In genomic region chr17:42673885-42674754, GRCh38 we compare ENCODE assay signal across 8 cellular contexts. TPM values are rescaled to one million over a fixed set of nuclear protein-coding genes. Genes with fewer than 3 reads are reported as not detected.
A peak's percentile ranks its signal among the peaks of the same experiment; 100 is the strongest.
DNase-seq lines count a peak whose midpoint lies in the region; ATAC-seq lines count a peak whose summit lies in the region.

No MANE protein-coding gene starts in this region.

- H3K27ac ChIP-seq in mucosa of rectum (ENCODE audit: low read depth in 2 of 2, low read length in 2 of 2): peak overlapping the region in 1 of 2 donors; percentile 38

- peak overlapping the region; percentile 59 to 97 for H3K4me3 ChIP-seq in mucosa of rectum (ENCODE audit: low read length in 2 of 2)

- H3K9ac ChIP-seq in mucosa of rectum (ENCODE audit: low read depth in 1 of 2, low read length in 2 of 2): peak overlapping the region in 1 of 2 donors; percentile 36

- ATAC-seq in activated naive CD4-positive, alpha-beta T cell treated with anti-CD3 and anti-CD28 coated beads, Interleukin-2, amount 50 U/mL, for 72 hours: no peak
- ATAC-seq in effector memory CD8-positive, alpha-beta T cell (replicated peaks): no peak

- peaks cover 31 to 47% of the 10 kb centered on the region in 2 donors for H3K4me1 ChIP-seq in mucosa of rectum (ENCODE audit: control insufficient read depth in 2 of 2, insufficient read depth in 2 of 2, low read length in 2 of 2)

- H3K36me3 ChIP-seq in mucosa of rectum (ENCODE audit: control insufficient read depth in 2 of 2, insufficient read depth in 2 of 2, low read length in 2 of 2): peaks cover 16 to 20% of the 10 kb centered on the region in 2 donors

- no peak overlapping the region for H3K4me3 Mint-ChIP-seq in activated naive CD4-positive, alpha-beta T cell treated with anti-CD3 and anti-CD28 coated beads, Interleukin-2, amount 10 ng/mL, durations not matched to agents 7 days and 5 days
- peak overlapping the region; percentile 43 to 46 for H3K4me3 Mint-ChIP-seq in effector memory CD8-positive, alpha-beta T cell

- peaks cover 52% of the 10 kb centered on the region for H3K4me1 Mint-ChIP-seq in activated naive CD4-positive, alpha-beta T cell treated with anti-CD3 and anti-CD28 coated beads, Interleukin-2, amount 10 ng/mL, durations not matched to agents 7 days and 5 days
- peaks cover 27 to 30% of the 10 kb centered on the region in 2 donors for H3K4me1 Mint-ChIP-seq in effector memory CD8-positive, alpha-beta T cell (ENCODE audit: low read depth in 2 of 2)

- no peaks in the 10 kb centered on the region for H3K9me3 ChIP-seq in mucosa of rectum (ENCODE audit: control insufficient read depth in 2 of 2, low read length in 2 of 2)

- DNase-seq in activated naive CD4-positive, alpha-beta T cell treated with anti-CD3 and anti-CD28 coated beads, Interleukin-2, amount 10 ng/mL, durations not matched to agents 7 days and 5 days: peak; percentile 41
- DNase-seq in activated naive CD4-positive, alpha-beta T cell treated with anti-CD3 and anti-CD28 coated beads, Interleukin-2, amount 50 U/mL, for 72 hours (ENCODE audit: low spot score in 2 of 2): no peak
- DNase-seq in OCI-M1 (lab: John Stamatoyannopoulos, UW) (peak; percentile 76), NCI-H146 (lab: John Stamatoyannopoulos, UW) (no peak), mesenteric fat pad (ENCODE audit: low spot score) (no peak)
- DNase-seq in effector memory CD8-positive, alpha-beta T cell: no peak
- DNase-seq in activated naive CD4-positive, alpha-beta T cell (lab: John Stamatoyannopoulos, UW): no peak

- CTCF ChIA-PET in activated naive CD4-positive, alpha-beta T cell treated with anti-CD3 and anti-CD28 coated beads, Interleukin-2, amount 10 ng/mL, durations not matched to agents 7 days and 5 days (lab: Charles Lee): interaction anchor here (0.6 kb wide), 1 partner anchor 66 kb away, joined by 3 read pairs; no protein-coding TSS in a partner anchor

- H3K36me3 Mint-ChIP-seq in activated naive CD4-positive, alpha-beta T cell treated with anti-CD3 and anti-CD28 coated beads, Interleukin-2, amount 10 ng/mL, durations not matched to agents 7 days and 5 days: peaks cover 4% of the 10 kb centered on the region
- H3K36me3 Mint-ChIP-seq in activated naive CD4-positive, alpha-beta T cell treated with anti-CD3 and anti-CD28 coated beads, Interleukin-2, amount 50 U/mL, for 72 hours: no peaks in the 10 kb centered on the region
- peaks cover 10% of the 10 kb centered on the region for H3K36me3 Mint-ChIP-seq in effector memory CD8-positive, alpha-beta T cell (ENCODE audit: insufficient read depth)

- peaks cover 80% of the 10 kb centered on the region for H3K27me3 Mint-ChIP-seq in activated naive CD4-positive, alpha-beta T cell treated with anti-CD3 and anti-CD28 coated beads, Interleukin-2, amount 10 ng/mL, durations not matched to agents 7 days and 5 days
- H3K27me3 Mint-ChIP-seq in effector memory CD8-positive, alpha-beta T cell: peaks cover 26 to 73% of the 10 kb centered on the region in 2 donors

- H3K9me3 Mint-ChIP-seq in activated naive CD4-positive, alpha-beta T cell treated with anti-CD3 and anti-CD28 coated beads, Interleukin-2, amount 10 ng/mL, durations not matched to agents 7 days and 5 days: no peaks in the 10 kb centered on the region
- no peaks in the 10 kb centered on the region for H3K9me3 Mint-ChIP-seq in activated naive CD4-positive, alpha-beta T cell treated with anti-CD3 and anti-CD28 coated beads, Interleukin-2, amount 50 U/mL, for 72 hours
- no peaks in the 10 kb centered on the region for H3K9me3 Mint-ChIP-seq in effector memory CD8-positive, alpha-beta T cell

- H3K27me3 ChIP-seq in mucosa of rectum (ENCODE audit: control insufficient read depth in 2 of 2, insufficient read depth in 2 of 2, low read length in 2 of 2): no peaks in the 10 kb centered on the region

- H3K27ac Mint-ChIP-seq in activated naive CD4-positive, alpha-beta T cell treated with anti-CD3 and anti-CD28 coated beads, Interleukin-2, amount 10 ng/mL, durations not matched to agents 7 days and 5 days: no peak overlapping the region
- no peak overlapping the region for H3K27ac Mint-ChIP-seq in activated naive CD4-positive, alpha-beta T cell treated with anti-CD3 and anti-CD28 coated beads, Interleukin-2, amount 50 U/mL, for 72 hours
- peak overlapping the region in 1 of 2 donors; percentile 41 for H3K27ac Mint-ChIP-seq in effector memory CD8-positive, alpha-beta T cell

RNA-seq across cellular contexts. Expression of gene PLEKHH3, which starts 2.7 kb away (rescaled TPM):
- total RNA-seq in activated naive CD4-positive, alpha-beta T cell treated with anti-CD3 and anti-CD28 coated beads, Interleukin-2, amount 50 U/mL, for 72 hours: 1 to 10 TPM; 1.2 to 2.9 TPM
- 16.8 TPM for total RNA-seq in mesenteric fat pad

RNA-seq across cellular contexts. Expression of gene CCR10, which starts 7.5 kb away (rescaled TPM):
- total RNA-seq in activated naive CD4-positive, alpha-beta T cell treated with anti-CD3 and anti-CD28 coated beads, Interleukin-2, amount 50 U/mL, for 72 hours: 1 to 10 TPM in 1 of 2 donors, under 1 TPM in 1; 0.78 to 1.0 TPM
- 1.2 TPM for total RNA-seq in mesenteric fat pad

RNA-seq across cellular contexts. Expression of gene CNTNAP1, which starts 8.2 kb away (rescaled TPM):
- 1 to 10 TPM in 1 of 2 donors, under 1 TPM in 1; 0.43 to 4.4 TPM for total RNA-seq in activated naive CD4-positive, alpha-beta T cell treated with anti-CD3 and anti-CD28 coated beads, Interleukin-2, amount 50 U/mL, for 72 hours
- 3.7 TPM for total RNA-seq in mesenteric fat pad

RNA-seq across cellular contexts. Expression of gene TUBG2, which starts 15.0 kb away (rescaled TPM):
- 10 to 100 TPM; 12.7 to 23.3 TPM for total RNA-seq in activated naive CD4-positive, alpha-beta T cell treated with anti-CD3 and anti-CD28 coated beads, Interleukin-2, amount 50 U/mL, for 72 hours
- total RNA-seq in mesenteric fat pad: 17.6 TPM

Comparison
In these comparisons a context has a peak if more than half of its experiments do, and no peak if none do; other contexts are left out.
1. DNase-seq: peak in activated naive CD4-positive, alpha-beta T cell treated with anti-CD3 and anti-CD28 coated beads, Interleukin-2, amount 10 ng/mL, durations not matched to agents 7 days and 5 days (single experiment) and OCI-M1 (single experiment); none in activated naive CD4-positive, alpha-beta T cell treated with anti-CD3 and anti-CD28 coated beads, Interleukin-2, amount 50 U/mL, for 72 hours (0 of 2), effector memory CD8-positive, alpha-beta T cell (0 of 3), NCI-H146 (single experiment), mesenteric fat pad (single experiment) and activated naive CD4-positive, alpha-beta T cell (0 of 4).